29 cellular contexts compared by ENCODE assay signal in genomic region chr1:201157949-201158348, GRCh38. TPM values are rescaled to one million over a fixed set of nuclear protein-coding genes. Genes with fewer than 3 reads are reported as not detected.
DNase-seq lines count a peak whose midpoint lies in the region; ATAC-seq and TF ChIP-seq lines count a peak whose summit lies in the region.
"Had no signal": no experiment of that assay in that cellular context is flagged by ENCODE, and none has a peak within 500 bp of the region (broad histone marks: within the 10 kb centered on the region; RNA-seq: fewer than 3 reads in every experiment).

No MANE protein-coding gene starts in this region.

- H3K9me3 ChIP-seq in osteoblast (ENCODE audit: low read depth, low read length) = no peaks in the 10 kb centered on the region
- H3K9me3 ChIP-seq: BE2C had no signal

- ATAC-seq in activated naive CD8-positive, alpha-beta T cell treated with anti-CD3 and anti-CD28 coated beads, Interleukin-2, amount 50 U/mL, for 24 hours = no peak
- ATAC-seq in central memory CD8-positive, alpha-beta T cell (replicated peaks; ENCODE audit: extremely low read depth, poor library complexity, severe bottlenecking) = no peak
- ATAC-seq: GM12878 had no signal

- peaks cover 12% of the 10 kb centered on the region for H3K4me1 Mint-ChIP-seq in activated naive CD8-positive, alpha-beta T cell treated with anti-CD3 and anti-CD28 coated beads for 36 hours
- H3K4me1 Mint-ChIP-seq in activated naive CD8-positive, alpha-beta T cell treated with anti-CD3 and anti-CD28 coated beads, Interleukin-2, amount 50 U/mL, for 24 hours = peaks cover 13% of the 10 kb centered on the region
- peaks cover 14% of the 10 kb centered on the region for H3K4me1 Mint-ChIP-seq in central memory CD8-positive, alpha-beta T cell
- peaks cover 12% of the 10 kb centered on the region for H3K4me1 Mint-ChIP-seq in dendritic cell treated with granulocyte-macrophage colony-stimulating factor and Interleukin-4, amounts not matched to agents 40 ng/mL and 50 ng/mL, for 4 days (ENCODE audit: low read depth)
- peaks cover 16% of the 10 kb centered on the region for H3K4me1 Mint-ChIP-seq in activated T-helper 1 cell treated with anti-CD3 and anti-CD28 coated beads, Interleukin-12 subunit alpha, Interleukin-12 subunit beta, Interleukin-2, Interleukin-4 antibody, amounts not matched to agents 30 ng/mL and 10 ng/mL and 1 ng/mL, durations not matched to agents 14 hours and 24 hours and 36 hours (ENCODE audit: low read depth)

- no peak overlapping the region for H3K27ac ChIP-seq in osteoblast (ENCODE audit: low read depth, low read length)
- H3K27ac ChIP-seq: BLaER1 had no signal

- H3K27ac Mint-ChIP-seq in activated naive CD8-positive, alpha-beta T cell treated with anti-CD3 and anti-CD28 coated beads for 36 hours = peak overlapping the region; percentile 11
- no peak overlapping the region for H3K27ac Mint-ChIP-seq in activated naive CD8-positive, alpha-beta T cell treated with anti-CD3 and anti-CD28 coated beads, Interleukin-2, amount 50 U/mL, for 24 hours
- peak overlapping the region; percentile 32 for H3K27ac Mint-ChIP-seq in central memory CD8-positive, alpha-beta T cell (ENCODE audit: low read depth)
- H3K27ac Mint-ChIP-seq in dendritic cell treated with granulocyte-macrophage colony-stimulating factor and Interleukin-4, amounts not matched to agents 40 ng/mL and 50 ng/mL, for 4 days = peak overlapping the region; percentile 19
- H3K27ac Mint-ChIP-seq in activated T-helper 1 cell treated with anti-CD3 and anti-CD28 coated beads, Interleukin-12 subunit alpha, Interleukin-12 subunit beta, Interleukin-2, Interleukin-4 antibody, amounts not matched to agents 30 ng/mL and 10 ng/mL and 1 ng/mL, durations not matched to agents 14 hours and 24 hours and 36 hours = no peak overlapping the region
- H3K27ac Mint-ChIP-seq: CD4-positive, alpha-beta memory T cell; CD8-positive, alpha-beta memory T cell had no signal

- no peak overlapping the region for H3K4me2 ChIP-seq in osteoblast (ENCODE audit: insufficient read depth, low read length)
- H3K4me2 ChIP-seq: BLaER1 had no signal

- peaks cover 9% of the 10 kb centered on the region for H3K79me2 ChIP-seq in osteoblast (ENCODE audit: insufficient read depth, low read length)

- no peak for TF ChIP-seq CTCF in osteoblast (IDR thresholded peaks at IDR 0.05; ENCODE audit: extremely low read depth, low read depth, low read length)
- no peak for TF ChIP-seq CTCF in GM13976 (IDR thresholded peaks at IDR 0.05; ENCODE audit: borderline replicate concordance, control extremely low read depth, extremely low read depth, insufficient read depth, missing control alignments)

- H3K36me3 ChIP-seq in osteoblast (ENCODE audit: insufficient read depth, low read length) = no peaks in the 10 kb centered on the region
- H3K36me3 ChIP-seq: BE2C, BLaER1 had no signal

- H4K20me1 ChIP-seq in osteoblast (ENCODE audit: insufficient read depth, low read length) = no peaks in the 10 kb centered on the region

- H3K4me3 ChIP-seq in osteoblast (ENCODE audit: insufficient read depth, low read length) = no peak overlapping the region
- H3K4me3 ChIP-seq: BLaER1, GM12878 had no signal

- DNase-seq in activated naive CD8-positive, alpha-beta T cell treated with anti-CD3 and anti-CD28 coated beads for 36 hours = no peak
- no peak for DNase-seq in activated naive CD8-positive, alpha-beta T cell treated with anti-CD3 and anti-CD28 coated beads, Interleukin-2, amount 50 U/mL, for 24 hours
- no peak for DNase-seq in central memory CD8-positive, alpha-beta T cell (ENCODE audit: low spot score in 2 of 2)
- DNase-seq in osteoblast (ENCODE audit: insufficient read length, low spot score, missing footprints) (peak; percentile 36), nucleus accumbens (lab: John Stamatoyannopoulos, UW) (no peak), GM13976 (ENCODE audit: low spot score) (no peak)
- DNase-seq in activated T-helper 1 cell treated with anti-CD3 and anti-CD28 coated beads, Interleukin-12 subunit alpha, Interleukin-12 subunit beta, Interleukin-2, Interleukin-4 antibody, amounts not matched to agents 30 ng/mL and 10 ng/mL and 1 ng/mL, durations not matched to agents 14 hours and 24 hours and 36 hours (ENCODE audit: low spot score) = no peak
- DNase-seq: 8988T; ACHN; BE2C; C1 segment of cervical spinal cord; CD4-positive, alpha-beta memory T cell; CD4-positive, CD25-positive, alpha-beta regulatory T cell; CD8-positive, alpha-beta memory T cell; COR-L47; DMS 273 treated with DMSO at 0.1 percent for 48 hours; DMS153; DMS53; DMS79; DND-41; EL; GDM1 had no signal

- H3K4me1 ChIP-seq in osteoblast (ENCODE audit: insufficient read depth, low read length) = peaks cover 13% of the 10 kb centered on the region

- no peak overlapping the region for H2AFZ ChIP-seq in osteoblast (ENCODE audit: low read length)

- no peaks in the 10 kb centered on the region for H3K9me3 Mint-ChIP-seq in activated naive CD8-positive, alpha-beta T cell treated with anti-CD3 and anti-CD28 coated beads for 36 hours
- H3K9me3 Mint-ChIP-seq in activated naive CD8-positive, alpha-beta T cell treated with anti-CD3 and anti-CD28 coated beads, Interleukin-2, amount 50 U/mL, for 24 hours = no peaks in the 10 kb centered on the region
- H3K9me3 Mint-ChIP-seq in central memory CD8-positive, alpha-beta T cell = no peaks in the 10 kb centered on the region
- H3K9me3 Mint-ChIP-seq in dendritic cell treated with granulocyte-macrophage colony-stimulating factor and Interleukin-4, amounts not matched to agents 40 ng/mL and 50 ng/mL, for 4 days = no peaks in the 10 kb centered on the region
- no peaks in the 10 kb centered on the region for H3K9me3 Mint-ChIP-seq in activated T-helper 1 cell treated with anti-CD3 and anti-CD28 coated beads, Interleukin-12 subunit alpha, Interleukin-12 subunit beta, Interleukin-2, Interleukin-4 antibody, amounts not matched to agents 30 ng/mL and 10 ng/mL and 1 ng/mL, durations not matched to agents 14 hours and 24 hours and 36 hours
- H3K9me3 Mint-ChIP-seq: CD8-positive, alpha-beta memory T cell had no signal

- in situ Hi-C loops in GM13976 (cut with MboI; ENCODE audit: low sequenced_read_pairs, unreplicated experiment) = no loop called here

- peaks cover 15% of the 10 kb centered on the region for H3K27me3 Mint-ChIP-seq in activated naive CD8-positive, alpha-beta T cell treated with anti-CD3 and anti-CD28 coated beads for 36 hours
- peaks cover 15% of the 10 kb centered on the region for H3K27me3 Mint-ChIP-seq in activated naive CD8-positive, alpha-beta T cell treated with anti-CD3 and anti-CD28 coated beads, Interleukin-2, amount 50 U/mL, for 24 hours
- peaks cover 45% of the 10 kb centered on the region for H3K27me3 Mint-ChIP-seq in central memory CD8-positive, alpha-beta T cell
- peaks cover 6% of the 10 kb centered on the region for H3K27me3 Mint-ChIP-seq in dendritic cell treated with granulocyte-macrophage colony-stimulating factor and Interleukin-4, amounts not matched to agents 40 ng/mL and 50 ng/mL, for 4 days
- peaks cover 21% of the 10 kb centered on the region for H3K27me3 Mint-ChIP-seq in activated T-helper 1 cell treated with anti-CD3 and anti-CD28 coated beads, Interleukin-12 subunit alpha, Interleukin-12 subunit beta, Interleukin-2, Interleukin-4 antibody, amounts not matched to agents 30 ng/mL and 10 ng/mL and 1 ng/mL, durations not matched to agents 14 hours and 24 hours and 36 hours (ENCODE audit: insufficient read depth)

- H3K4me3 Mint-ChIP-seq in activated naive CD8-positive, alpha-beta T cell treated with anti-CD3 and anti-CD28 coated beads for 36 hours = no peak overlapping the region
- no peak overlapping the region for H3K4me3 Mint-ChIP-seq in activated naive CD8-positive, alpha-beta T cell treated with anti-CD3 and anti-CD28 coated beads, Interleukin-2, amount 50 U/mL, for 24 hours
- no peak overlapping the region for H3K4me3 Mint-ChIP-seq in central memory CD8-positive, alpha-beta T cell
- no peak overlapping the region for H3K4me3 Mint-ChIP-seq in dendritic cell treated with granulocyte-macrophage colony-stimulating factor and Interleukin-4, amounts not matched to agents 40 ng/mL and 50 ng/mL, for 4 days
- no peak overlapping the region for H3K4me3 Mint-ChIP-seq in activated T-helper 1 cell treated with anti-CD3 and anti-CD28 coated beads, Interleukin-12 subunit alpha, Interleukin-12 subunit beta, Interleukin-2, Interleukin-4 antibody, amounts not matched to agents 30 ng/mL and 10 ng/mL and 1 ng/mL, durations not matched to agents 14 hours and 24 hours and 36 hours
- H3K4me3 Mint-ChIP-seq: CD14-positive monocyte; CD4-positive, CD25-positive, alpha-beta regulatory T cell; CD8-positive, alpha-beta memory T cell had no signal

- H3K27me3 ChIP-seq in osteoblast (ENCODE audit: insufficient read depth, low read length) = peaks cover 19% of the 10 kb centered on the region
- H3K27me3 ChIP-seq: BE2C, BLaER1 had no signal

- no peaks in the 10 kb centered on the region for H3K36me3 Mint-ChIP-seq in activated naive CD8-positive, alpha-beta T cell treated with anti-CD3 and anti-CD28 coated beads for 36 hours
- no peaks in the 10 kb centered on the region for H3K36me3 Mint-ChIP-seq in activated naive CD8-positive, alpha-beta T cell treated with anti-CD3 and anti-CD28 coated beads, Interleukin-2, amount 50 U/mL, for 24 hours (ENCODE audit: low read depth)
- peaks cover 4% of the 10 kb centered on the region for H3K36me3 Mint-ChIP-seq in central memory CD8-positive, alpha-beta T cell (ENCODE audit: insufficient read depth)
- H3K36me3 Mint-ChIP-seq in dendritic cell treated with granulocyte-macrophage colony-stimulating factor and Interleukin-4, amounts not matched to agents 40 ng/mL and 50 ng/mL, for 4 days (ENCODE audit: low read depth) = no peaks in the 10 kb centered on the region
- no peaks in the 10 kb centered on the region for H3K36me3 Mint-ChIP-seq in activated T-helper 1 cell treated with anti-CD3 and anti-CD28 coated beads, Interleukin-12 subunit alpha, Interleukin-12 subunit beta, Interleukin-2, Interleukin-4 antibody, amounts not matched to agents 30 ng/mL and 10 ng/mL and 1 ng/mL, durations not matched to agents 14 hours and 24 hours and 36 hours (ENCODE audit: low read depth)
- H3K36me3 Mint-ChIP-seq: CD14-positive monocyte; CD4-positive, CD25-positive, alpha-beta regulatory T cell had no signal

- intact Hi-C loops in dendritic cell treated with granulocyte-macrophage colony-stimulating factor and Interleukin-4, amounts not matched to agents 40 ng/mL and 50 ng/mL, for 4 days (cut with micrococcal nuclease) = no loop called here
- intact Hi-C loops in activated T-helper 1 cell treated with anti-CD3 and anti-CD28 coated beads, Interleukin-12 subunit alpha, Interleukin-12 subunit beta, Interleukin-2, Interleukin-4 antibody, amounts not matched to agents 30 ng/mL and 10 ng/mL and 1 ng/mL, durations not matched to agents 14 hours and 24 hours and 36 hours (cut with micrococcal nuclease) = loop anchor here (10.0 kb wide), 1 partner anchor 493 kb away; the partner anchor contains the start of gene DDX59

RNA-seq across cellular contexts. Expression of gene TMEM9, which starts 3.7 kb away (rescaled TPM):
- 10 to 100 TPM; 28.2 to 29.8 TPM for total RNA-seq in activated naive CD8-positive, alpha-beta T cell treated with anti-CD3 and anti-CD28 coated beads for 36 hours
- 38.9 and 45.6 TPM in 2 replicates for total RNA-seq in osteoblast
- 13.2 and 13.9 TPM in 2 replicates for total RNA-seq in activated T-helper 1 cell treated with anti-CD3 and anti-CD28 coated beads, Interleukin-12 subunit alpha, Interleukin-12 subunit beta, Interleukin-2, Interleukin-4 antibody, amounts not matched to agents 30 ng/mL and 10 ng/mL and 1 ng/mL, durations not matched to agents 14 hours and 24 hours and 36 hours

RNA-seq across cellular contexts. Expression of gene ASCL5, which starts 31.0 kb away (rescaled TPM):
- under 1 TPM; 0.30 to 0.35 TPM for total RNA-seq in activated naive CD8-positive, alpha-beta T cell treated with anti-CD3 and anti-CD28 coated beads for 36 hours
- total RNA-seq in osteoblast = not detected in 2 replicates
- not detected in 2 replicates for total RNA-seq in activated T-helper 1 cell treated with anti-CD3 and anti-CD28 coated beads, Interleukin-12 subunit alpha, Interleukin-12 subunit beta, Interleukin-2, Interleukin-4 antibody, amounts not matched to agents 30 ng/mL and 10 ng/mL and 1 ng/mL, durations not matched to agents 14 hours and 24 hours and 36 hours
- total RNA-seq: A673, Daoy, GM12878 had no signal

RNA-seq across cellular contexts. Expression of gene IGFN1, which starts 32.7 kb away (rescaled TPM):
- total RNA-seq in activated naive CD8-positive, alpha-beta T cell treated with anti-CD3 and anti-CD28 coated beads for 36 hours = not detected
- total RNA-seq in osteoblast = under 0.01 TPM in 2 replicates
- total RNA-seq in activated T-helper 1 cell treated with anti-CD3 and anti-CD28 coated beads, Interleukin-12 subunit alpha, Interleukin-12 subunit beta, Interleukin-2, Interleukin-4 antibody, amounts not matched to agents 30 ng/mL and 10 ng/mL and 1 ng/mL, durations not matched to agents 14 hours and 24 hours and 36 hours = not detected in 2 replicates
- total RNA-seq: CD4-positive, alpha-beta memory T cell; CD4-positive, CD25-positive, alpha-beta regulatory T cell; CD8-positive, alpha-beta memory T cell; GM12878 had no signal

RNA-seq across cellular contexts. Expression of gene CACNA1S, which starts 45.7 kb away (rescaled TPM):
- not detected for total RNA-seq in activated naive CD8-positive, alpha-beta T cell treated with anti-CD3 and anti-CD28 coated beads for 36 hours
- total RNA-seq in osteoblast = not detected in 2 replicates
- total RNA-seq in activated T-helper 1 cell treated with anti-CD3 and anti-CD28 coated beads, Interleukin-12 subunit alpha, Interleukin-12 subunit beta, Interleukin-2, Interleukin-4 antibody, amounts not matched to agents 30 ng/mL and 10 ng/mL and 1 ng/mL, durations not matched to agents 14 hours and 24 hours and 36 hours = not detected in 2 replicates
- total RNA-seq: A673; CD4-positive, alpha-beta memory T cell; CD4-positive, CD25-positive, alpha-beta regulatory T cell; CD8-positive, alpha-beta memory T cell; Daoy; G401 had no signal

Comparison
In these comparisons a context has a peak if more than half of its experiments do, and no peak if none do; other contexts are left out.
1. H3K27ac Mint-ChIP-seq: peak in activated naive CD8-positive, alpha-beta T cell treated with anti-CD3 and anti-CD28 coated beads for 36 hours (single experiment), central memory CD8-positive, alpha-beta T cell (single experiment) and dendritic cell treated with granulocyte-macrophage colony-stimulating factor and Interleukin-4, amounts not matched to agents 40 ng/mL and 50 ng/mL, for 4 days (single experiment); none in activated naive CD8-positive, alpha-beta T cell treated with anti-CD3 and anti-CD28 coated beads, Interleukin-2, amount 50 U/mL, for 24 hours (single experiment) and activated T-helper 1 cell treated with anti-CD3 and anti-CD28 coated beads, Interleukin-12 subunit alpha, Interleukin-12 subunit beta, Interleukin-2, Interleukin-4 antibody, amounts not matched to agents 30 ng/mL and 10 ng/mL and 1 ng/mL, durations not matched to agents 14 hours and 24 hours and 36 hours (single experiment).